ENCODE assay signal across 11 cellular contexts in genomic region chr2:112465373-112465772, GRCh38. TPM values are rescaled to one million over a fixed set of nuclear protein-coding genes. Genes with fewer than 3 reads are reported as not detected.
A peak's percentile ranks its signal among the peaks of the same experiment; 100 is the strongest.
DNase-seq lines count a peak whose midpoint lies in the region; ATAC-seq, FAIRE-seq and TF ChIP-seq lines count a peak whose summit lies in the region.
"Had no signal": no experiment of that assay in that cellular context is flagged by ENCODE, and none has a peak within 500 bp of the region (broad histone marks: within the 10 kb centered on the region; RNA-seq: fewer than 3 reads in every experiment).

No MANE protein-coding gene starts in this region.

- no peak for FAIRE-seq in bronchial epithelial cell (lab: Jason Lieb, UNC)

- H3K9me3 Mint-ChIP-seq in neural crest cell, result peaks cover 13% of the 10 kb centered on the region
- H3K9me3 Mint-ChIP-seq: activated T-cell treated with anti-CD3 and anti-CD28 coated beads, Interleukin-2, amount 50 U/mL, for 72 hours; naive thymus-derived CD8-positive, alpha-beta T cell had no signal

- H3K4me3 Mint-ChIP-seq in neural crest cell, result no peak overlapping the region
- H3K4me3 Mint-ChIP-seq: activated T-cell treated with anti-CD3 and anti-CD28 coated beads, Interleukin-2, amount 50 U/mL, for 72 hours; naive thymus-derived CD8-positive, alpha-beta T cell; T-helper 17 cell had no signal

- no peak overlapping the region for H3K27ac ChIP-seq in stomach
- H3K27ac ChIP-seq: coronary artery had no signal

- intact Hi-C loops in stomach (cut with DNase I; ENCODE audit: low total_unique reads), result no loop called here

- 0 out of 2 replicates have a peak, but pooled peaks have one; percentile 9 for TF ChIP-seq CTCF in LNCaP clone FGC (IDR thresholded peaks at IDR 0.05; ENCODE audit: control insufficient read depth, extremely low read depth, insufficient read depth)
- TF ChIP-seq CTCF in bronchial epithelial cell (IDR thresholded peaks at IDR 0.05; ENCODE audit: insufficient read depth, low read length, severe bottlenecking), result peak; percentile 33
- TF ChIP-seq CTCF in neural crest cell (conservative IDR thresholded peaks at IDR 0.05), result peak; percentile 31
- no peak for TF ChIP-seq CTCF in stomach (IDR thresholded peaks at IDR 0.05)

- peaks cover 2% of the 10 kb centered on the region for H3K27me3 Mint-ChIP-seq in neural crest cell (ENCODE audit: low read depth)
- H3K27me3 Mint-ChIP-seq: T-helper 17 cell had no signal

- no peak for TF ChIP-seq EP300 in stomach (IDR thresholded peaks at IDR 0.05)

- H3K27me3 ChIP-seq in bronchial epithelial cell (ENCODE audit: control insufficient read depth, insufficient read depth, low read length), result no peaks in the 10 kb centered on the region
- H3K27me3 ChIP-seq in stomach, result peaks cover 0 to 8% (median 0%) of the 10 kb centered on the region in 3 donors

- H3K4me3 ChIP-seq in LNCaP clone FGC (ENCODE audit: low read depth, low read length) (no peak overlapping the region), bronchial epithelial cell (ENCODE audit: low read depth, low read length) (no peak overlapping the region), stomach (no peak overlapping the region)
- H3K4me3 ChIP-seq: coronary artery had no signal

- peak; percentile 11 for DNase-seq in Daoy (ENCODE audit: low read depth)
- no peak for DNase-seq in LNCaP clone FGC (ENCODE audit: low read depth)
- DNase-seq in bronchial epithelial cell (ENCODE audit: low read depth), result peak; percentile 24
- DNase-seq in neural crest cell (ENCODE audit: low read depth, low spot score), result no peak
- no peak for DNase-seq in stomach
- no peak for DNase-seq in NCI-H1105 (lab: John Stamatoyannopoulos, UW)
- DNase-seq: activated T-cell treated with anti-CD3 and anti-CD28 coated beads, Interleukin-2, amount 50 U/mL, for 72 hours; naive thymus-derived CD8-positive, alpha-beta T cell; T-helper 17 cell had no signal

- ATAC-seq in HG02938 (IDR thresholded peaks at IDR 0.05; ENCODE audit: unreplicated experiment), result no peak
- ATAC-seq: activated T-cell treated with anti-CD3 and anti-CD28 coated beads, Interleukin-2, amount 50 U/mL, for 72 hours; naive thymus-derived CD8-positive, alpha-beta T cell; T-helper 17 cell had no signal

- no peaks in the 10 kb centered on the region for H3K9me3 ChIP-seq in stomach

- no peaks in the 10 kb centered on the region for H3K4me1 Mint-ChIP-seq in neural crest cell
- H3K4me1 Mint-ChIP-seq: naive thymus-derived CD8-positive, alpha-beta T cell; T-helper 17 cell had no signal

- no peak for TF ChIP-seq POLR2A in stomach (IDR thresholded peaks at IDR 0.05)

- H3K36me3 ChIP-seq in bronchial epithelial cell (ENCODE audit: control insufficient read depth, insufficient read depth, low read length), result no peaks in the 10 kb centered on the region
- no peaks in the 10 kb centered on the region for H3K36me3 ChIP-seq in stomach

- WGBS in stomach, 5 donors, result 57 to 71% (median 69%) methylated on average over 3 of the region's 3 CpGs

- H3K27ac Mint-ChIP-seq in neural crest cell (ENCODE audit: unreplicated experiment), result no peak overlapping the region
- H3K27ac Mint-ChIP-seq: activated T-cell treated with anti-CD3 and anti-CD28 coated beads, Interleukin-2, amount 50 U/mL, for 72 hours; naive thymus-derived CD8-positive, alpha-beta T cell; T-helper 17 cell had no signal

- no peaks in the 10 kb centered on the region for H3K4me1 ChIP-seq in stomach

- no peaks in the 10 kb centered on the region for H3K36me3 Mint-ChIP-seq in neural crest cell (ENCODE audit: low read depth)
- H3K36me3 Mint-ChIP-seq: naive thymus-derived CD8-positive, alpha-beta T cell had no signal

RNA-seq across cellular contexts. Expression of gene TTL, which starts 16.6 kb away (rescaled TPM):
- 33.6 and 34.2 TPM in 2 replicates for total RNA-seq in Daoy (2014; rRNA removed; shearing (Covaris generic))
- total RNA-seq in bronchial epithelial cell, result 23.2 and 26.6 TPM in 2 replicates
- total RNA-seq in neural crest cell, result 80.0 and 87.0 TPM in 2 replicates
- total RNA-seq in stomach, result 10 to 100 TPM in 2 of 5 donors, 1 to 10 TPM in 3; 2.7 to 26.5 (median 5.3) TPM
- 1 to 10 TPM; 5.2 to 9.7 (median 6.7) TPM for polyA plus RNA-seq in stomach

RNA-seq across cellular contexts. Expression of gene RGPD8, which starts 31.9 kb away (rescaled TPM):
- 1.2 and 1.9 TPM in 2 replicates for total RNA-seq in Daoy (2014; rRNA removed; shearing (Covaris generic))
- 6.1 and 13.4 TPM in 2 replicates for total RNA-seq in bronchial epithelial cell
- 4.3 and 4.8 TPM in 2 replicates for total RNA-seq in neural crest cell
- total RNA-seq in stomach, result 10 to 100 TPM in 4 of 5 donors, 1 to 10 TPM in 1; 6.4 to 54.3 (median 22.7) TPM
- polyA plus RNA-seq in stomach, result under 1 TPM in 2 of 3 donors, not detected in 1; 0.31 to 0.88 TPM

Comparison
In these comparisons a context has a peak if more than half of its experiments do, and no peak if none do; other contexts are left out.
1. DNase-seq: peak in Daoy (single experiment) and bronchial epithelial cell (single experiment); none in LNCaP clone FGC (single experiment), neural crest cell (single experiment), stomach (single experiment) and NCI-H1105 (single experiment).
2. CTCF ChIP-seq: peak in LNCaP clone FGC (single experiment), bronchial epithelial cell (single experiment) and neural crest cell (single experiment); none in stomach (0 of 7).